ENCODE assay signal across 19 cellular contexts in genomic region chr4:163922302-163922701, GRCh38.
DNase-seq lines count a peak whose midpoint lies in the region; ATAC-seq and TF ChIP-seq lines count a peak whose summit lies in the region.
"Had no signal": no experiment of that assay in that cellular context is flagged by ENCODE, and none has a peak within 500 bp of the region (broad histone marks: within the 10 kb centered on the region; RNA-seq: fewer than 3 reads in every experiment).

No MANE protein-coding gene starts in this region.

- H3K9me2 ChIP-seq in PC-3 (replicated peaks; ENCODE audit: low read length) = no peaks in the 10 kb centered on the region

- intact Hi-C loops in PC-3 (cut with micrococcal nuclease) = no loop called here

- CTCF ChIA-PET in PC-3 (lab: Charles Lee) = interaction anchor here (0.6 kb wide), 1 partner anchor 21 kb away, joined by 4 read pairs; no protein-coding TSS in a partner anchor

- H3K36me3 ChIP-seq in OCI-LY3 (replicated peaks; ENCODE audit: low read depth, low read length) = peaks cover 3% of the 10 kb centered on the region
- H3K36me3 ChIP-seq in PC-3 (ENCODE audit: low read depth, low read length) = no peaks in the 10 kb centered on the region
- H3K36me3 ChIP-seq: SJCRH30 had no signal

- POLR2A ChIA-PET in PC-3 (lab: Charles Lee; ENCODE audit: unreplicated experiment) = no interaction called here

- no peak overlapping the region for H2AFZ ChIP-seq in OCI-LY3 (ENCODE audit: low read depth, low read length)
- no peak overlapping the region for H2AFZ ChIP-seq in PC-3 (ENCODE audit: low read length)

- BruUV-seq in PC-3 (replicated peaks; lab: Mats Ljungman, UMichigan) = no TSS peak

- ATAC-seq in PC-3 = no peak; the same call in 1 of the 2 replicates
- ATAC-seq: HCT116 had no signal

- H3K4me1 ChIP-seq in OCI-LY3 (ENCODE audit: low read length) (peaks cover 33% of the 10 kb centered on the region), PC-3 (ENCODE audit: insufficient read depth, low read length) (no peaks in the 10 kb centered on the region)
- H3K4me1 ChIP-seq: SJCRH30 had no signal

- peak; percentile 25 for DNase-seq in HT1080 (ENCODE audit: low read depth)
- peak; percentile 34 for DNase-seq in epithelial cell of esophagus (ENCODE audit: low read depth)
- DNase-seq in superior temporal gyrus (ENCODE audit: extremely low spot score) = peak; percentile 34
- no peak for DNase-seq in retina
- no peak for DNase-seq in NCI-H146 treated with DMSO at 0.1 percent for 48 hours (lab: John Stamatoyannopoulos, UW; ENCODE audit: unreplicated experiment)
- no peak for DNase-seq in PC-3
- DNase-seq: CD4-positive, alpha-beta memory T cell; GDM1; Karpas-422; NCI-H1105; NCI-H146; NCI-H2029 treated with DMSO at 0.1 percent for 48 hours; NCI-H2171; NCI-H345; NCI-H524; NCI-H82; SJCRH30 had no signal

- no peaks in the 10 kb centered on the region for H3K27me3 ChIP-seq in OCI-LY3 (ENCODE audit: low read depth, low read length)
- no peaks in the 10 kb centered on the region for H3K27me3 ChIP-seq in PC-3 (ENCODE audit: low read length)
- H3K27me3 ChIP-seq: SJCRH30 had no signal

- no peak for TF ChIP-seq CTCF in OCI-LY3 (IDR thresholded peaks at IDR 0.05; ENCODE audit: low read depth, low read length)
- TF ChIP-seq CTCF in epithelial cell of esophagus (IDR thresholded peaks at IDR 0.05; ENCODE audit: insufficient read depth, low read depth, low read length, missing control alignments) = no peak
- no peak for TF ChIP-seq CTCF in PC-3 (conservative IDR thresholded peaks at IDR 0.05; ENCODE audit: low read depth, low read length)

- H3K4me3 ChIP-seq in OCI-LY3 (ENCODE audit: low read length) (no peak overlapping the region; the same call in 1 of the 2 replicates), epithelial cell of esophagus (ENCODE audit: low read length) (no peak overlapping the region), PC-3 (ENCODE audit: low read length) (no peak overlapping the region)
- H3K4me3 ChIP-seq: SJCRH30 had no signal

- H3K4me2 ChIP-seq in OCI-LY3 (ENCODE audit: low read length) (peak overlapping the region; percentile 60), PC-3 (ENCODE audit: low read length) (no peak overlapping the region)

- no peaks in the 10 kb centered on the region for H3F3A ChIP-seq in PC-3 (ENCODE audit: low read length, unreplicated experiment)

- H3K9ac ChIP-seq in OCI-LY3 (ENCODE audit: low read length) (0 out of 2 replicates have a peak overlapping the region, but pooled peaks have one; percentile 4), PC-3 (ENCODE audit: low read length) (no peak overlapping the region)

- H3K79me2 ChIP-seq in OCI-LY3 (ENCODE audit: low read length) (no peaks in the 10 kb centered on the region), PC-3 (ENCODE audit: low read length) (no peaks in the 10 kb centered on the region)

- H3K9me3 ChIP-seq in OCI-LY3 (ENCODE audit: insufficient read depth, low read length) (no peaks in the 10 kb centered on the region), PC-3 (ENCODE audit: low read length) (no peaks in the 10 kb centered on the region)
- H3K9me3 ChIP-seq: SJCRH30 had no signal

- H4K20me1 ChIP-seq in OCI-LY3 (ENCODE audit: insufficient read depth, low read length) = no peaks in the 10 kb centered on the region
- no peaks in the 10 kb centered on the region for H4K20me1 ChIP-seq in PC-3 (ENCODE audit: low read length)

- peak overlapping the region; percentile 60; the same call in 1 of the 2 replicates for H3K27ac ChIP-seq in OCI-LY3 (ENCODE audit: low read length)
- H3K27ac ChIP-seq in PC-3 (ENCODE audit: low read length) = no peak overlapping the region
- H3K27ac ChIP-seq: SJCRH30 had no signal

Comparison
In these comparisons a context has a peak if more than half of its experiments do, and no peak if none do; other contexts are left out.
1. DNase-seq: peak in HT1080 (single experiment), epithelial cell of esophagus (single experiment) and superior temporal gyrus (single experiment); none in retina (single experiment), NCI-H146 treated with DMSO at 0.1 percent for 48 hours (single experiment) and PC-3 (single experiment).